In genomic region chr3:178618907-178619306, GRCh38 we compare ENCODE assay signal across 14 cellular contexts.
"Had no signal": no experiment of that assay in that cellular context is flagged by ENCODE, and none has a peak within 500 bp of the region (broad histone marks: within the 10 kb centered on the region; RNA-seq: fewer than 3 reads in every experiment).

No MANE protein-coding gene starts in this region.

- H3K36me3 ChIP-seq: neural progenitor cell had no signal

- H3K27ac ChIP-seq: coronary artery, epithelial cell of prostate, neural progenitor cell, parathyroid adenoma had no signal

- H3K4me2 ChIP-seq: neural progenitor cell had no signal

- H2AFZ ChIP-seq: neural progenitor cell, parathyroid adenoma had no signal

- H3K4me1 ChIP-seq: neural progenitor cell, parathyroid adenoma had no signal

- H3K9ac ChIP-seq: neural progenitor cell, parathyroid adenoma had no signal

- DNase-seq: activated CD4-positive, alpha-beta T cell treated with anti-CD3 and anti-CD28 coated beads for 1 hour; activated CD4-positive, alpha-beta T cell treated with anti-CD3 and anti-CD28 coated beads, Interleukin-2, amount 50 U/mL, for 48 hours; activated CD8-positive, alpha-beta memory T cell treated with anti-CD3 and anti-CD28 coated beads, Interleukin-2, amount 10 ng/mL, durations not matched to agents 7 days and 5 days; activated effector memory CD4-positive, alpha-beta T cell treated with Interleukin-2 at 50 U/mL for 16 hours; activated T-cell treated with anti-CD3 and anti-CD28 coated beads, Interleukin-2, amount 50 U/mL, for 24 hours; central memory CD4-positive, alpha-beta T cell; effector CD8-positive, alpha-beta T cell; retina; stimulated activated naive B cell treated with anti-CD40 and anti-IgM and Interleukin-4, amounts not matched to agents 10 μg/mL and 1 μg/mL and 100 μg/mL, for 72 hours had no signal

- ATAC-seq: activated CD8-positive, alpha-beta memory T cell treated with anti-CD3 and anti-CD28 coated beads, Interleukin-2, amount 10 ng/mL, durations not matched to agents 7 days and 5 days; left lobe of liver; stimulated activated naive B cell treated with anti-CD40 and anti-IgM and Interleukin-4, amounts not matched to agents 10 μg/mL and 1 μg/mL and 100 μg/mL, for 72 hours had no signal

- H3K4me3 ChIP-seq: neural progenitor cell had no signal

- H3K27me3 ChIP-seq: neural progenitor cell had no signal
